1 cellular context compared by ENCODE assay signal in genomic region chr11:47545298-47545697, GRCh38.
TF ChIP-seq lines count a peak whose summit lies in the region.

No MANE protein-coding gene starts in this region.

TF ChIP-seq in K562, 482 proteins besides CTCF, POLR2A, EP300 and RAD21 (continued from another document):
- no peak for TF ChIP-seq E2F8 (IDR thresholded peaks at IDR 0.05; ENCODE audit: low read depth, partially characterized antibody)
- peak; percentile 87; the same call in 1 of the 2 replicates for TF ChIP-seq ZNF232 (CRISPR knock-in tag; IDR thresholded peaks at IDR 0.05)
- TF ChIP-seq DMBX1 (CRISPR knock-in tag; IDR thresholded peaks at IDR 0.05; ENCODE audit: borderline replicate concordance): no peak
- TF ChIP-seq TAF15 (IDR thresholded peaks at IDR 0.05; ENCODE audit: low read depth, low read length): no peak
- no peak for TF ChIP-seq ZNF518B (CRISPR knock-in tag; IDR thresholded peaks at IDR 0.05)
- no peak for TF ChIP-seq ZNF79 (CRISPR knock-in tag; IDR thresholded peaks at IDR 0.05; ENCODE audit: low read depth)
TF ChIP-seq in K562: peak in this region for 7.
